ENCODE assay signal across 9 cellular contexts in the genomic region with DNA sequence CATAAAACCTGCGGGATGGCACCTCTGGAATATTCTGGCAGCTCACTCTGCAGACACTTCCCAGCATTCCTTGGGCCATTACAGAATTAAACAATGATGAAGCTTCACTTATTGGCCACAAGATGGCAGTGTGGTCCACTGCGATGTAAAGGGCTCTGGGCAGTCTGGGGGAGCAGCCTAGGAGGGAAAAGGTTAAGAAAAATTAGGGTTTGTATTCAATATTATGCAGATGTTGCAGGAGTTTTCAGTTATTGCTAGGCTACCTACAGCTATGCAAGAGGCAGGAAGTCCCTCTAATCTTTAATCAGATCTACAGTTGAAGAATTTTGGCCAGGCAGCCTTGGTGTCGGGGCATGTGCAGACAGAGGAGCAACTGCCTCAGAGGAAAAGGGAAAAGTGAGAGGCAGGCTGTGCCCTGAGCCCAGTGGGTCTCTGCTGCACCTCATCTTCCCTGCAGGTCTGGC.
A peak's percentile ranks its signal among the peaks of the same experiment; 100 is the strongest.
DNase-seq lines count a peak whose midpoint lies in the region; ATAC-seq and TF ChIP-seq lines count a peak whose summit lies in the region.
"Had no signal": no experiment of that assay in that cellular context is flagged by ENCODE, and none has a peak within 500 bp of the region (broad histone marks: within the 10 kb centered on the region; RNA-seq: fewer than 3 reads in every experiment).

No MANE protein-coding gene starts in this region.

- no peak overlapping the region for H3K27ac Mint-ChIP-seq in endothelial cell (ENCODE audit: unreplicated experiment)
- H3K27ac Mint-ChIP-seq: T-helper 1 cell treated with Interleukin-12 subunit alpha and Interleukin-12 subunit beta and Interleukin-4 antibody, amounts not matched to agents 30 μg/mL and 1 μg/mL, for 36 hours had no signal

- no peak overlapping the region for H3K4me3 Mint-ChIP-seq in endothelial cell (ENCODE audit: unreplicated experiment)
- H3K4me3 Mint-ChIP-seq: T-helper 1 cell treated with Interleukin-12 subunit alpha and Interleukin-12 subunit beta and Interleukin-4 antibody, amounts not matched to agents 30 μg/mL and 1 μg/mL, for 36 hours had no signal

- H3K27me3 Mint-ChIP-seq in endothelial cell (ENCODE audit: unreplicated experiment): peaks cover 2% of the 10 kb centered on the region

- no peaks in the 10 kb centered on the region for H3K36me3 Mint-ChIP-seq in endothelial cell (ENCODE audit: low read depth, unreplicated experiment)

- H3K4me3 ChIP-seq in GM12864 (ENCODE audit: low read depth, low read length): no peak overlapping the region

- peak; percentile 97 for ATAC-seq in SK-N-SH treated with all-trans-retinoic acid at 6 μM for 48 hours

- H3K4me1 Mint-ChIP-seq in endothelial cell (ENCODE audit: unreplicated experiment): no peaks in the 10 kb centered on the region

- no peaks in the 10 kb centered on the region for H3K9me3 Mint-ChIP-seq in endothelial cell (ENCODE audit: unreplicated experiment)
- H3K9me3 Mint-ChIP-seq: T-helper 1 cell treated with Interleukin-12 subunit alpha and Interleukin-12 subunit beta and Interleukin-4 antibody, amounts not matched to agents 30 μg/mL and 1 μg/mL, for 36 hours had no signal

- TF ChIP-seq CTCF in AG09319 (IDR thresholded peaks at IDR 0.05; ENCODE audit: low read depth, low read length): peak; percentile 82
- TF ChIP-seq CTCF in GM12864 (IDR thresholded peaks at IDR 0.05; ENCODE audit: low read depth, low read length, missing control alignments): peak; percentile 79
- peak; percentile 85 for TF ChIP-seq CTCF in endothelial cell (IDR thresholded peaks at IDR 0.05; ENCODE audit: unreplicated experiment)

- DNase-seq in AG09319 (ENCODE audit: extremely low read depth, low read depth): peak; percentile 50
- no peak for DNase-seq in GM12864 (ENCODE audit: low read depth)
- DNase-seq in HCEC 1CT: peak; percentile 76
- DNase-seq in Kasumi-1 (lab: John Stamatoyannopoulos, UW): peak; percentile 80 to 85
- DNase-seq in endothelial cell (ENCODE audit: low spot score): peak; percentile 38
- DNase-seq in mucosa of gallbladder (ENCODE audit: low spot score): peak; percentile 28
- no peak for DNase-seq in NCI-H2029 treated with DMSO at 0.1 percent for 48 hours (lab: John Stamatoyannopoulos, UW)

TF ChIP-seq in SK-N-SH treated with all-trans-retinoic acid at 6 μM for 48 hours, 23 proteins besides CTCF, POLR2A, EP300 and RAD21:
- TF ChIP-seq ZNF565 (CRISPR knock-in tag; conservative IDR thresholded peaks at IDR 0.05; ENCODE audit: low read depth): no peak
- no peak for TF ChIP-seq ZC3H10 (CRISPR knock-in tag; IDR thresholded peaks at IDR 0.05)
- TF ChIP-seq ZNF70 (CRISPR knock-in tag; IDR thresholded peaks at IDR 0.05): no peak
- TF ChIP-seq OSR1 (CRISPR knock-in tag; IDR thresholded peaks at IDR 0.05): no peak
- no peak for TF ChIP-seq GLIS3 (CRISPR knock-in tag; IDR thresholded peaks at IDR 0.05)
- no peak for TF ChIP-seq BACH2 (CRISPR knock-in tag; IDR thresholded peaks at IDR 0.05; ENCODE audit: borderline replicate concordance)
- no peak for TF ChIP-seq PPARA (CRISPR knock-in tag; IDR thresholded peaks at IDR 0.05; ENCODE audit: borderline replicate concordance)
- no peak for TF ChIP-seq ISL1 (CRISPR knock-in tag; IDR thresholded peaks at IDR 0.05)
- TF ChIP-seq RARB (CRISPR knock-in tag; IDR thresholded peaks at IDR 0.05): no peak
- TF ChIP-seq TCF4 (CRISPR knock-in tag; IDR thresholded peaks at IDR 0.05; ENCODE audit: borderline replicate concordance): no peak
- TF ChIP-seq, protein P1, sequence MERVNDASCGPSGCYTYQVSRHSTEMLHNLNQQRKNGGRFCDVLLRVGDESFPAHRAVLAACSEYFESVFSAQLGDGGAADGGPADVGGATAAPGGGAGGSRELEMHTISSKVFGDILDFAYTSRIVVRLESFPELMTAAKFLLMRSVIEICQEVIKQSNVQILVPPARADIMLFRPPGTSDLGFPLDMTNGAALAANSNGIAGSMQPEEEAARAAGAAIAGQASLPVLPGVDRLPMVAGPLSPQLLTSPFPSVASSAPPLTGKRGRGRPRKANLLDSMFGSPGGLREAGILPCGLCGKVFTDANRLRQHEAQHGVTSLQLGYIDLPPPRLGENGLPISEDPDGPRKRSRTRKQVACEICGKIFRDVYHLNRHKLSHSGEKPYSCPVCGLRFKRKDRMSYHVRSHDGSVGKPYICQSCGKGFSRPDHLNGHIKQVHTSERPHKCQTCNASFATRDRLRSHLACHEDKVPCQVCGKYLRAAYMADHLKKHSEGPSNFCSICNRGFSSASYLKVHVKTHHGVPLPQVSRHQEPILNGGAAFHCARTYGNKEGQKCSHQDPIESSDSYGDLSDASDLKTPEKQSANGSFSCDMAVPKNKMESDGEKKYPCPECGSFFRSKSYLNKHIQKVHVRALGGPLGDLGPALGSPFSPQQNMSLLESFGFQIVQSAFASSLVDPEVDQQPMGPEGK (CRISPR knock-in tag; IDR thresholded peaks at IDR 0.05; ENCODE audit: borderline replicate concordance): no peak

Comparison
In these comparisons a context has a peak if more than half of its experiments do, and no peak if none do; other contexts are left out.
1. DNase-seq: peak in AG09319 (single experiment), HCEC 1CT (single experiment), Kasumi-1 (2 of 2), endothelial cell (single experiment) and mucosa of gallbladder (single experiment); none in GM12864 (single experiment) and NCI-H2029 treated with DMSO at 0.1 percent for 48 hours (single experiment).
2. Peak in every context shown above with its lines, with median percentiles within 50 percentile points of each other: CTCF ChIP-seq.